Comparison of ENCODE assay signal across 10 cellular contexts in genomic region chr11:74019860-74020259, GRCh38. TPM values are rescaled to one million over a fixed set of nuclear protein-coding genes. Genes with fewer than 3 reads are reported as not detected.
A peak's percentile ranks its signal among the peaks of the same experiment; 100 is the strongest.
DNase-seq lines count a peak whose midpoint lies in the region; ATAC-seq and TF ChIP-seq lines count a peak whose summit lies in the region.
"Had no signal": no experiment of that assay in that cellular context is flagged by ENCODE, and none has a peak within 500 bp of the region (broad histone marks: within the 10 kb centered on the region; RNA-seq: fewer than 3 reads in every experiment).

No MANE protein-coding gene starts in this region.

- H3K27ac ChIP-seq in right cardiac atrium (ENCODE audit: low read length): peak overlapping the region; percentile 67
- peak overlapping the region; percentile 92 for H3K27ac ChIP-seq in skeletal muscle tissue (ENCODE audit: low read depth, low read length)
- no peak overlapping the region for H3K27ac ChIP-seq in effector memory CD4-positive, alpha-beta T cell (ENCODE audit: insufficient read depth, low read length, poor library complexity, severe bottlenecking)

- H3K9ac ChIP-seq in skeletal muscle tissue (ENCODE audit: low read depth in 1 of 3, low read length in 3 of 3): peak overlapping the region in 2 of 3 donors; percentile 54 to 74

- H3K9me3 ChIP-seq in right cardiac atrium (ENCODE audit: control insufficient read depth, low read length): no peaks in the 10 kb centered on the region
- H3K9me3 ChIP-seq in skeletal muscle tissue (ENCODE audit: control insufficient read depth in 3 of 3, low read length in 3 of 3): no peaks in the 10 kb centered on the region
- H3K9me3 ChIP-seq in effector memory CD4-positive, alpha-beta T cell (ENCODE audit: control insufficient read depth, low read length): no peaks in the 10 kb centered on the region

- no peak for TF ChIP-seq CTCF in astrocyte of the spinal cord (IDR thresholded peaks at IDR 0.05; ENCODE audit: low read depth, low read length)

- in situ Hi-C loops in astrocyte of the spinal cord (cut with HindIII; ENCODE audit: low sequenced_read_pairs): no loop called here

- intact Hi-C loops in right cardiac atrium (cut with DNase I): no loop called here
- intact Hi-C loops in left ventricle myocardium superior (cut with micrococcal nuclease): no loop called here
- intact Hi-C loops in sciatic nerve (cut with DNase I): loop anchor here (10.0 kb wide), 1 partner anchor 55 kb away; no protein-coding TSS in a partner anchor

- peaks cover 0 to 10% (median 4%) of the 10 kb centered on the region in 3 donors for H3K36me3 ChIP-seq in skeletal muscle tissue (ENCODE audit: control insufficient read depth in 3 of 3, insufficient read depth in 3 of 3, low read length in 3 of 3)
- no peaks in the 10 kb centered on the region for H3K36me3 ChIP-seq in effector memory CD4-positive, alpha-beta T cell (ENCODE audit: control insufficient read depth, insufficient read depth, low read length)

- H3K27me3 ChIP-seq in right cardiac atrium (ENCODE audit: control insufficient read depth, insufficient read depth): no peaks in the 10 kb centered on the region
- no peaks in the 10 kb centered on the region for H3K27me3 ChIP-seq in skeletal muscle tissue (ENCODE audit: control insufficient read depth in 3 of 3, insufficient read depth in 3 of 3, low read length in 3 of 3)
- no peaks in the 10 kb centered on the region for H3K27me3 ChIP-seq in effector memory CD4-positive, alpha-beta T cell (replicated peaks; ENCODE audit: control insufficient read depth, insufficient read depth, low read length, poor library complexity, severe bottlenecking)

- no peak overlapping the region for H3K4me3 ChIP-seq in right cardiac atrium (ENCODE audit: low read length)
- H3K4me3 ChIP-seq in astrocyte of the spinal cord (ENCODE audit: low read depth, low read length): no peak overlapping the region
- peak overlapping the region in 1 of 3 donors; percentile 17 for H3K4me3 ChIP-seq in skeletal muscle tissue (ENCODE audit: low read length in 3 of 3)
- no peak overlapping the region for H3K4me3 ChIP-seq in effector memory CD4-positive, alpha-beta T cell (ENCODE audit: insufficient read depth, low read depth, low read length, poor library complexity, severe bottlenecking)

- WGBS in right cardiac atrium: 87% methylated on average over 4 of the region's 4 CpGs

- H3K4me1 ChIP-seq in right cardiac atrium (ENCODE audit: control insufficient read depth, insufficient read depth, low read length) (peaks cover 19% of the 10 kb centered on the region), skeletal muscle tissue (ENCODE audit: control insufficient read depth in 3 of 3, insufficient read depth in 3 of 3, low read length in 3 of 3) (peaks cover 35 to 62% (median 46%) of the 10 kb centered on the region in 3 donors)
- H3K4me1 ChIP-seq in effector memory CD4-positive, alpha-beta T cell (ENCODE audit: control insufficient read depth, insufficient read depth, low read length, poor library complexity, severe bottlenecking): peaks cover 47% of the 10 kb centered on the region

- ATAC-seq in right cardiac atrium: no peak
- ATAC-seq in left ventricle myocardium superior: no peak
- no peak for ATAC-seq in sciatic nerve

- DNase-seq in right cardiac atrium: no peak
- DNase-seq in left ventricle myocardium superior: no peak
- peak; percentile 21 for DNase-seq in astrocyte of the spinal cord (ENCODE audit: low read depth, low spot score)
- no peak for DNase-seq in sciatic nerve (ENCODE audit: low spot score)
- no peak for DNase-seq in SIG-M5 treated with dmso at 0.1 percent for 504 hours (lab: John Stamatoyannopoulos, UW; ENCODE audit: unreplicated experiment)
- DNase-seq in ureter (ENCODE audit: low spot score): no peak
- DNase-seq in effector memory CD4-positive, alpha-beta T cell: no peak
- DNase-seq: NCI-H1092, T-helper 9 cell had no signal

RNA-seq across cellular contexts. Expression of gene UCP3, which starts 11.0 kb away (rescaled TPM):
- 1 to 10 TPM; 1.6 to 2.5 (median 1.9) TPM for total RNA-seq in right cardiac atrium
- 2.0 TPM for polyA plus RNA-seq in right cardiac atrium
- 11.9 TPM for total RNA-seq in left ventricle myocardium superior
- total RNA-seq in skeletal muscle tissue: 1.6 TPM
- total RNA-seq in sciatic nerve: 2.6 TPM
- 1.9 TPM for total RNA-seq in ureter

RNA-seq across cellular contexts. Expression of gene UCP2, which starts 37.2 kb away (rescaled TPM):
- total RNA-seq in right cardiac atrium (10 to 100 TPM; 12.6 to 23.1 (median 17.1) TPM), left ventricle myocardium superior (28.6 TPM), skeletal muscle tissue (25.1 TPM), sciatic nerve (43.1 TPM), ureter (269 TPM)
- polyA plus RNA-seq in right cardiac atrium: 9.9 TPM
